ENCODE assay signal across 8 cellular contexts in genomic region chr2:152861349-152861942, GRCh38.
DNase-seq lines count a peak whose midpoint lies in the region; ATAC-seq and TF ChIP-seq lines count a peak whose summit lies in the region.

No MANE protein-coding gene starts in this region.

- intact Hi-C loops in HCT116 (cut with micrococcal nuclease): loop anchor here (1.0 kb wide), 1 partner anchor 658 kb away; no protein-coding TSS in a partner anchor
- intact Hi-C loops in PC-9 (cut with micrococcal nuclease; ENCODE audit: unreplicated experiment): no loop called here
- intact Hi-C loops in testis (cut with DNase I; ENCODE audit: low total_unique reads): no loop called here
- intact Hi-C loops in naive thymus-derived CD4-positive, alpha-beta T cell (cut with micrococcal nuclease): no loop called here

- H3K27ac ChIP-seq in HCT116 (ENCODE audit: low read depth, low read length): no peak overlapping the region
- H3K27ac ChIP-seq in PC-9: no peak overlapping the region
- H3K27ac ChIP-seq in testis: no peak overlapping the region
- no peak overlapping the region for H3K27ac ChIP-seq in naive thymus-derived CD4-positive, alpha-beta T cell (ENCODE audit: low read depth, low read length)

- ATAC-seq in HCT116: peak; percentile 93
- no peak for ATAC-seq in naive thymus-derived CD4-positive, alpha-beta T cell
- ATAC-seq in activated CD8-positive, alpha-beta memory T cell treated with anti-CD3 and anti-CD28 coated beads, Interleukin-2, amount 10 ng/mL, durations not matched to agents 7 days and 5 days: no peak

- H3K27me3 ChIP-seq in HCT116 (ENCODE audit: insufficient read depth, low read length): no peaks in the 10 kb centered on the region
- no peaks in the 10 kb centered on the region for H3K27me3 ChIP-seq in PC-9 (ENCODE audit: insufficient read depth, low read depth)
- no peaks in the 10 kb centered on the region for H3K27me3 ChIP-seq in testis
- H3K27me3 ChIP-seq in naive thymus-derived CD4-positive, alpha-beta T cell (ENCODE audit: control insufficient read depth in 2 of 2, insufficient read depth in 2 of 2, low read length in 2 of 2): no peaks in the 10 kb centered on the region

- H3K9me3 ChIP-seq in HCT116 (ENCODE audit: control insufficient read depth in 1 of 2, insufficient read depth in 1 of 2, low read depth in 1 of 2, low read length in 2 of 2): no peaks in the 10 kb centered on the region
- peaks cover 6% of the 10 kb centered on the region; the same call in 1 of the 2 replicates for H3K9me3 ChIP-seq in PC-9 (ENCODE audit: insufficient read depth, low read depth)
- no peaks in the 10 kb centered on the region for H3K9me3 ChIP-seq in testis
- H3K9me3 ChIP-seq in naive thymus-derived CD4-positive, alpha-beta T cell (ENCODE audit: control insufficient read depth in 2 of 3, low read length in 3 of 3): peaks cover 0 to 8% (median 0%) of the 10 kb centered on the region in 3 experiments

- 67% methylated on average over 6 of the region's 6 CpGs for WGBS in testis, 2 donors

- H3K27ac Mint-ChIP-seq in naive thymus-derived CD4-positive, alpha-beta T cell: no peak overlapping the region
- H3K27ac Mint-ChIP-seq in activated CD8-positive, alpha-beta memory T cell treated with anti-CD3 and anti-CD28 coated beads, Interleukin-2, amount 10 ng/mL, durations not matched to agents 7 days and 5 days: no peak overlapping the region

- no TSS peak for BruUV-seq in HCT116 (replicated peaks; lab: Mats Ljungman, UMichigan)
- no TSS peak for BruUV-seq in PC-9 (replicated peaks; lab: Mats Ljungman, UMichigan)

- H3K9me3 Mint-ChIP-seq in naive thymus-derived CD4-positive, alpha-beta T cell: peaks cover 6 to 40% (median 29%) of the 10 kb centered on the region in 11 donors
- H3K9me3 Mint-ChIP-seq in activated CD8-positive, alpha-beta memory T cell treated with anti-CD3 and anti-CD28 coated beads, Interleukin-2, amount 10 ng/mL, durations not matched to agents 7 days and 5 days (ENCODE audit: low read depth): peaks cover 22% of the 10 kb centered on the region

- no peak overlapping the region for H3K4me3 Mint-ChIP-seq in naive thymus-derived CD4-positive, alpha-beta T cell
- H3K4me3 Mint-ChIP-seq in activated CD8-positive, alpha-beta memory T cell treated with anti-CD3 and anti-CD28 coated beads, Interleukin-2, amount 10 ng/mL, durations not matched to agents 7 days and 5 days: no peak overlapping the region

- no peak overlapping the region for H3K9ac ChIP-seq in HCT116 (ENCODE audit: low read length)

- no peaks in the 10 kb centered on the region for H3F3A ChIP-seq in PC-9 (ENCODE audit: insufficient read depth, low read depth)

- H4K20me1 ChIP-seq in HCT116 (ENCODE audit: insufficient read depth) (no peaks in the 10 kb centered on the region), PC-9 (ENCODE audit: insufficient read depth) (no peaks in the 10 kb centered on the region)

- CTCF ChIA-PET in HCT116 (lab: Charles Lee) (interaction anchor here (0.6 to 1.8 kb wide), 10 partner anchors 9 to 1514 kb away, joined by 3 to 7 read pairs (median 4); no protein-coding TSS in a partner anchor), PC-9 (lab: Charles Lee) (interaction anchor here (0.5 kb wide), 1 partner anchor 73 kb away, joined by 4 read pairs; no protein-coding TSS in a partner anchor)
- CTCF ChIA-PET in naive thymus-derived CD4-positive, alpha-beta T cell (lab: Charles Lee): interaction anchor here (0.6 kb wide), 1 partner anchor 19 kb away, joined by 3 read pairs; no protein-coding TSS in a partner anchor
- CTCF ChIA-PET in activated CD8-positive, alpha-beta memory T cell treated with anti-CD3 and anti-CD28 coated beads, Interleukin-2, amount 10 ng/mL, durations not matched to agents 7 days and 5 days (lab: Charles Lee): interaction anchor here (0.7 kb wide), 1 partner anchor 12 kb away, joined by 3 read pairs; no protein-coding TSS in a partner anchor

- RAD21 ChIA-PET in HCT116 (lab: Charles Lee; ENCODE audit: low non-redundant PET in 1 of 2, low total read pairs in 2 of 2, uncharacterized antibody in 2 of 2, unreplicated experiment in 2 of 2): no interaction called here

- POLR2A ChIA-PET in HCT116 (lab: Charles Lee): no interaction called here
- POLR2A ChIA-PET in PC-9 (lab: Charles Lee; ENCODE audit: unreplicated experiment): no interaction called here
- POLR2A ChIA-PET in naive thymus-derived CD4-positive, alpha-beta T cell (lab: Charles Lee): no interaction called here

- H3K27me3 Mint-ChIP-seq in naive thymus-derived CD4-positive, alpha-beta T cell: peaks cover 0 to 35% (median 0%) of the 10 kb centered on the region in 5 donors
- H3K27me3 Mint-ChIP-seq in activated CD8-positive, alpha-beta memory T cell treated with anti-CD3 and anti-CD28 coated beads, Interleukin-2, amount 10 ng/mL, durations not matched to agents 7 days and 5 days: no peaks in the 10 kb centered on the region

- no peaks in the 10 kb centered on the region for H3K4me1 ChIP-seq in HCT116 (ENCODE audit: control insufficient read depth in 1 of 2, insufficient read depth in 2 of 2, low read length in 2 of 2)
- H3K4me1 ChIP-seq in PC-9 (replicated peaks; ENCODE audit: insufficient read depth): no peaks in the 10 kb centered on the region
- no peaks in the 10 kb centered on the region for H3K4me1 ChIP-seq in testis
- no peaks in the 10 kb centered on the region for H3K4me1 ChIP-seq in naive thymus-derived CD4-positive, alpha-beta T cell (ENCODE audit: control insufficient read depth in 2 of 2, insufficient read depth in 2 of 2, low read length in 2 of 2)

- H3K9me2 ChIP-seq in HCT116 (ENCODE audit: insufficient read depth): no peaks in the 10 kb centered on the region
- no peaks in the 10 kb centered on the region for H3K9me2 ChIP-seq in PC-9 (ENCODE audit: insufficient read depth)

- TF ChIP-seq RAD21 in HCT116 (IDR thresholded peaks at IDR 0.05; ENCODE audit: low read depth): peak; percentile 48

- H3K4me1 Mint-ChIP-seq in naive thymus-derived CD4-positive, alpha-beta T cell: no peaks in the 10 kb centered on the region
- H3K4me1 Mint-ChIP-seq in activated CD8-positive, alpha-beta memory T cell treated with anti-CD3 and anti-CD28 coated beads, Interleukin-2, amount 10 ng/mL, durations not matched to agents 7 days and 5 days: no peaks in the 10 kb centered on the region

- H3K36me3 ChIP-seq in HCT116 (ENCODE audit: control insufficient read depth in 1 of 2, insufficient read depth in 2 of 2, low read length in 2 of 2): no peaks in the 10 kb centered on the region
- H3K36me3 ChIP-seq in PC-9 (ENCODE audit: low read depth): no peaks in the 10 kb centered on the region
- no peaks in the 10 kb centered on the region for H3K36me3 ChIP-seq in testis (ENCODE audit: low read depth, missing control alignments)
- no peaks in the 10 kb centered on the region for H3K36me3 ChIP-seq in naive thymus-derived CD4-positive, alpha-beta T cell (ENCODE audit: control insufficient read depth in 2 of 3, insufficient read depth in 3 of 3, low read length in 3 of 3)

- no peak overlapping the region for H3K4me3 ChIP-seq in HCT116 (replicated peaks in 1 of 2; ENCODE audit: low read depth in 1 of 2, low read length in 2 of 2)
- H3K4me3 ChIP-seq in PC-9: no peak overlapping the region
- H3K4me3 ChIP-seq in fibroblast of the aortic adventitia (ENCODE audit: low read depth, low read length): no peak overlapping the region
- H3K4me3 ChIP-seq in testis: no peak overlapping the region
- H3K4me3 ChIP-seq in naive thymus-derived CD4-positive, alpha-beta T cell (ENCODE audit: low read length): no peak overlapping the region

- H3K79me2 ChIP-seq in HCT116 (ENCODE audit: insufficient read depth, low read length): no peaks in the 10 kb centered on the region
- H3K79me2 ChIP-seq in PC-9 (ENCODE audit: low read depth): no peaks in the 10 kb centered on the region

- DNase-seq in NCI-H2196 (lab: John Stamatoyannopoulos, UW; ENCODE audit: unreplicated experiment): peak; percentile 5
- no peak for DNase-seq in NCI-H2196 treated with DMSO at 0.1 percent for 48 hours (lab: John Stamatoyannopoulos, UW; ENCODE audit: unreplicated experiment)
- DNase-seq in HCT116 (ENCODE audit: low read depth, low spot score): peak; percentile 46
- DNase-seq in PC-9: peak in 1 of 2 experiments; percentile 5
- DNase-seq in fibroblast of the aortic adventitia (ENCODE audit: low read depth): peak; percentile 31
- peak; percentile 64 for DNase-seq in testis
- no peak for DNase-seq in naive thymus-derived CD4-positive, alpha-beta T cell
- no peak for DNase-seq in activated CD8-positive, alpha-beta memory T cell treated with anti-CD3 and anti-CD28 coated beads, Interleukin-2, amount 10 ng/mL, durations not matched to agents 7 days and 5 days

- H2AFZ ChIP-seq in HCT116 (ENCODE audit: low read depth, low read length, poor library complexity, severe bottlenecking) (no peak overlapping the region), PC-9 (no peak overlapping the region)

- H3K4me2 ChIP-seq in HCT116 (ENCODE audit: low read length) (no peak overlapping the region), PC-9 (no peak overlapping the region)

- peaks cover 0 to 14% (median 2%) of the 10 kb centered on the region in 5 donors for H3K36me3 Mint-ChIP-seq in naive thymus-derived CD4-positive, alpha-beta T cell
- no peaks in the 10 kb centered on the region for H3K36me3 Mint-ChIP-seq in activated CD8-positive, alpha-beta memory T cell treated with anti-CD3 and anti-CD28 coated beads, Interleukin-2, amount 10 ng/mL, durations not matched to agents 7 days and 5 days

- TF ChIP-seq CTCF in HCT116 (IDR thresholded peaks at IDR 0.05 in 2 of 3, conservative IDR thresholded peaks at IDR 0.05 in 1 of 3; ENCODE audit: borderline replicate concordance in 1 of 3, insufficient read depth in 1 of 3, low read depth in 2 of 3, low read length in 2 of 3): peak; percentile 35 to 86 (median 82); a peak in 5 of 6 replicates
- TF ChIP-seq CTCF in PC-9 (conservative IDR thresholded peaks at IDR 0.05): peak; percentile 71
- TF ChIP-seq CTCF in fibroblast of the aortic adventitia (IDR thresholded peaks at IDR 0.05; ENCODE audit: insufficient read depth, low read length): peak; percentile 73
- TF ChIP-seq CTCF in testis (IDR thresholded peaks at IDR 0.05): peak in 2 of 3 experiments; percentile 48 to 74

- TF ChIP-seq POLR2A in HCT116 (IDR thresholded peaks at IDR 0.05; ENCODE audit: borderline replicate concordance, extremely low read depth, insufficient read depth, insufficient read length) (no peak), testis (IDR thresholded peaks at IDR 0.05) (no peak)

TF ChIP-seq in HCT116, 20 proteins besides CTCF, POLR2A, EP300 and RAD21:
- TF ChIP-seq SRF (IDR thresholded peaks at IDR 0.05; ENCODE audit: low read depth) (no peak), ELF1 (IDR thresholded peaks at IDR 0.05; ENCODE audit: borderline replicate concordance, low read depth) (no peak), TCF7L2 (IDR thresholded peaks at IDR 0.05; ENCODE audit: borderline replicate concordance, extremely low read depth, insufficient read depth, insufficient read length) (no peak), POLR2AphosphoS5 (IDR thresholded peaks at IDR 0.05; ENCODE audit: low read depth, low read length) (no peak)

Comparison
In these comparisons a context has a peak if more than half of its experiments do, and no peak if none do; other contexts are left out.
1. DNase-seq: peak in NCI-H2196 (single experiment), HCT116 (single experiment), fibroblast of the aortic adventitia (single experiment) and testis (single experiment); none in NCI-H2196 treated with DMSO at 0.1 percent for 48 hours (single experiment), naive thymus-derived CD4-positive, alpha-beta T cell (0 of 9) and activated CD8-positive, alpha-beta memory T cell treated with anti-CD3 and anti-CD28 coated beads, Interleukin-2, amount 10 ng/mL, durations not matched to agents 7 days and 5 days (single experiment).
2. Peak in every context shown above with its lines, with median percentiles within 50 percentile points of each other: CTCF ChIP-seq.